22 cellular contexts compared by ENCODE assay signal in genomic region chr2:64363140-64363539, GRCh38.
"Had no signal": no experiment of that assay in that cellular context is flagged by ENCODE, and none has a peak within 500 bp of the region (broad histone marks: within the 10 kb centered on the region; RNA-seq: fewer than 3 reads in every experiment).

No MANE protein-coding gene starts in this region.

- H3K27ac ChIP-seq: thoracic aorta had no signal

- H3K36me3 Mint-ChIP-seq: activated naive CD8-positive, alpha-beta T cell; brain; natural killer cell treated with Interleukin-12 subunit alpha and Interleukin-12 subunit beta and Interleukin-15 and Interleukin-18, amount 100 ng/mL, for 72 hours had no signal

- FAIRE-seq: TTC549 had no signal

- H3K4me3 Mint-ChIP-seq: activated B cell treated with CpG ODN at 0.5 μM for 24 hours; activated CD4-positive, alpha-beta T cell treated with anti-CD3 and anti-CD28 coated beads, Interleukin-2, amount 10 ng/mL, durations not matched to agents 24 days and 14 days; activated naive CD8-positive, alpha-beta T cell; brain; natural killer cell treated with Interleukin-12 subunit alpha and Interleukin-12 subunit beta and Interleukin-15 and Interleukin-18, amount 100 ng/mL, for 72 hours had no signal

- H3K9me3 ChIP-seq: stomach, thoracic aorta had no signal

- H3K27ac Mint-ChIP-seq: activated B cell treated with CpG ODN at 0.5 μM for 24 hours; activated CD4-positive, alpha-beta T cell treated with anti-CD3 and anti-CD28 coated beads, Interleukin-2, amount 10 ng/mL, durations not matched to agents 24 days and 14 days; activated naive CD8-positive, alpha-beta T cell; brain; natural killer cell treated with Interleukin-12 subunit alpha and Interleukin-12 subunit beta and Interleukin-15 and Interleukin-18, amount 100 ng/mL, for 72 hours; progenitor cell of endocrine pancreas had no signal

- ATAC-seq: left ventricle myocardium superior, right cardiac atrium had no signal

- H3K9me3 Mint-ChIP-seq: activated B cell treated with CpG ODN at 0.5 μM for 24 hours; activated CD4-positive, alpha-beta T cell treated with anti-CD3 and anti-CD28 coated beads, Interleukin-2, amount 10 ng/mL, durations not matched to agents 24 days and 14 days; natural killer cell treated with Interleukin-12 subunit alpha and Interleukin-12 subunit beta and Interleukin-15 and Interleukin-18, amount 100 ng/mL, for 72 hours had no signal

- H3K4me3 ChIP-seq: stomach, thoracic aorta had no signal

- DNase-seq: activated B cell treated with CpG ODN at 0.5 μM for 24 hours; activated CD4-positive, alpha-beta T cell treated with anti-CD3 and anti-CD28 coated beads, Interleukin-2, amount 10 ng/mL, durations not matched to agents 24 days and 14 days; activated CD8-positive, alpha-beta memory T cell treated with anti-CD3 and anti-CD28 coated beads, Interleukin-2, amount 50 U/mL, for 48 hours; activated gamma-delta T cell treated with Interleukin-2 at 50 U/mL for 16 hours; amniotic stem cell; cortex of kidney; effector CD8-positive, alpha-beta T cell; hypothalamus; kidney glomerular epithelial cell; left ventricle myocardium superior; mesenchymal stem cell; occipital lobe; right cardiac atrium; stimulated activated CD4-positive, alpha-beta T cell treated with anti-CD3 and anti-CD28 coated beads, Interleukin-1b, Interleukin-23, amount 100 ng/mL, for 48 hours; SW 1271 had no signal
